Comparison of ENCODE assay signal across 8 cellular contexts in the genomic region with DNA sequence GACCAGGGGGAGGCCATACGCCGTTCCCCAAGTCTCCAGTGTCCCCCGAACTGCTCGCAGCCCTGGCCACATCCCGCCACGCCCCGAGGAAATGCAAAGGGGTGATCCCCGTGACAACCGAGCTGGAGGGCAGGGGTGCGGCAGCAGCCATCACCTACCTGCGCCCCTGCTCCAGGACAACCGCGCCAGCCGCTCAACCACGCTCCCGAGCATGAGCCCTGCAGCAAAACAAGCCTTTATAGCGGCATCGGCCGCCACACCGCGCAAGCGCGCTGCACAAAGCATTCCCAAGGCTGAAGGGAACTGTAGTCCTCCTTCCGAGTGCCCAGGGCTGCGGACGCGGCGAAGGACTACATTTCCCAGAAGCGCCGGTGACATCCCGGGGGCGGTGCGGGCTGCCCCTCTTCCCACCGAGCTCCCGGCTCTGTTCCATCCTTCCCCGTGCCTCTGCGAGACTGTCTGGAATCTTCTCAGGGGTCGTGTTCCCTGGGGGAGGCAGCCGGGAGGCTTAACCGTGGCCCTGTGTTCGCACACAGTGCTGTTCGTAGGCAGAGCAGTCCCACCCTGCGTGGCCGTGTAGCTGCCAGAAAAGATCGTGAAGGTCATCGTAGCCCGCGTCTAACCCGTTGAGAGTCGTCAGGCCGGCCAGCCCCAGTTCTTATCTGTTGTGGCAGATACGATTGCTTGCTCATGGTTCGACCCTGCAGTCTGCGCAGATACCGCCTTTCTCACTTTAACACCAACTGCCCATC. TPM values are rescaled to one million over a fixed set of nuclear protein-coding genes. Genes with fewer than 3 reads are reported as not detected.
A peak's percentile ranks its signal among the peaks of the same experiment; 100 is the strongest.
DNase-seq lines count a peak whose midpoint lies in the region; ATAC-seq and TF ChIP-seq lines count a peak whose summit lies in the region.

A gene (minus strand): TSS at position 213 of the 752 bp plus-strand sequence. CDS start 3,492 bp downstream, outside the sequence.

- TF ChIP-seq CTCF in chondrocyte (IDR thresholded peaks at IDR 0.05) = peak; percentile 79

- H3K36me3 Mint-ChIP-seq in chondrocyte (ENCODE audit: low read depth) = peaks cover 5% of the 10 kb centered on the region

- H3K4me1 Mint-ChIP-seq in chondrocyte (ENCODE audit: low read depth) = peaks cover 28% of the 10 kb centered on the region

- peak within 1 kb of the TSS; percentile 97 for H3K4me3 Mint-ChIP-seq in chondrocyte (ENCODE audit: unreplicated experiment)

- no peaks in the 10 kb centered on the region for H3K9me3 Mint-ChIP-seq in chondrocyte (ENCODE audit: low read depth)

- peaks cover 5% of the 10 kb centered on the region for H3K27me3 Mint-ChIP-seq in chondrocyte (ENCODE audit: low read depth)

- H3K27ac Mint-ChIP-seq in chondrocyte (ENCODE audit: unreplicated experiment) = peak within 1 kb of the TSS; percentile 51

- DNase-seq in AG20443 (ENCODE audit: low spot score) = peak; percentile 98
- peak; percentile 90 for DNase-seq in NCI-H446 treated with DMSO at 0.1 percent for 48 hours (lab: John Stamatoyannopoulos, UW)
- DNase-seq in activated CD4-positive, alpha-beta T cell treated with anti-CD3 and anti-CD28 coated beads for 1 hour = peak; percentile 74
- DNase-seq in chondrocyte (ENCODE audit: low spot score) = peak; percentile 98
- DNase-seq in kidney tubule cell (ENCODE audit: low spot score) = peak; percentile 94
- DNase-seq in stimulated activated CD4-positive, alpha-beta T cell treated with anti-CD3 and anti-CD28 coated beads, Interleukin-1b, Interleukin-23, amount 100 ng/mL, for 24 hours (ENCODE audit: low read depth in 4 of 4, low spot score in 1 of 4) = peak; percentile 57 to 80 (median 68)

- ATAC-seq in GM19043 (IDR thresholded peaks at IDR 0.05; ENCODE audit: low read depth, unreplicated experiment) (peak; percentile 96), HG03378 (IDR thresholded peaks at IDR 0.05; ENCODE audit: unreplicated experiment) (peak; percentile 93)

RNA-seq across cellular contexts. Expression of the gene that starts here (rescaled TPM):
- 22.0 to 26.8 TPM (median 23.8 TPM) in 3 replicates for total RNA-seq in chondrocyte

Comparison
In these comparisons a context has a peak if more than half of its experiments do, and no peak if none do; other contexts are left out.
1. Peak in every context shown above with its lines: DNase-seq and ATAC-seq.